9 cellular contexts compared by ENCODE assay signal in genomic region chr6:18823782-18824386, GRCh38.
DNase-seq lines count a peak whose midpoint lies in the region; ATAC-seq, FAIRE-seq and TF ChIP-seq lines count a peak whose summit lies in the region.
"Had no signal": no experiment of that assay in that cellular context is flagged by ENCODE, and none has a peak within 500 bp of the region (broad histone marks: within the 10 kb centered on the region; RNA-seq: fewer than 3 reads in every experiment).

No MANE protein-coding gene starts in this region.

- H3K27me3 ChIP-seq in right cardiac atrium (ENCODE audit: control insufficient read depth, insufficient read depth), result no peaks in the 10 kb centered on the region

- WGBS in right cardiac atrium, result 53% methylated on average over 5 of the region's 5 CpGs

- FAIRE-seq in H54 (lab: Jason Lieb, UNC) (no peak), urothelium cell line (lab: Jason Lieb, UNC) (no peak)

- peaks cover 56% of the 10 kb centered on the region for H3K9me3 Mint-ChIP-seq in T-helper 2 cell treated with Interferon-gamma antibody and Interleukin-4, amounts not matched to agents 5 μg/mL and 100 μg/mL, for 36 hours

- no peak overlapping the region for H3K4me3 Mint-ChIP-seq in T-helper 2 cell treated with Interferon-gamma antibody and Interleukin-4, amounts not matched to agents 5 μg/mL and 100 μg/mL, for 36 hours
- H3K4me3 Mint-ChIP-seq: naive B cell had no signal

- peaks cover 5% of the 10 kb centered on the region for H3K9me3 ChIP-seq in right cardiac atrium (ENCODE audit: control insufficient read depth, low read length)

- H3K27me3 Mint-ChIP-seq in T-helper 2 cell treated with Interferon-gamma antibody and Interleukin-4, amounts not matched to agents 5 μg/mL and 100 μg/mL, for 36 hours (ENCODE audit: low read depth), result no peaks in the 10 kb centered on the region
- H3K27me3 Mint-ChIP-seq: naive B cell had no signal

- no peak overlapping the region for H3K27ac Mint-ChIP-seq in T-helper 2 cell treated with Interferon-gamma antibody and Interleukin-4, amounts not matched to agents 5 μg/mL and 100 μg/mL, for 36 hours
- H3K27ac Mint-ChIP-seq: naive B cell had no signal

- H3K4me1 ChIP-seq in right cardiac atrium (ENCODE audit: control insufficient read depth, insufficient read depth, low read length), result no peaks in the 10 kb centered on the region

- TF ChIP-seq POLR2A in H54 (IDR thresholded peaks at IDR 0.05; ENCODE audit: low read depth, low read length), result no peak

- intact Hi-C loops in right cardiac atrium (cut with DNase I), result no loop called here
- intact Hi-C loops in posterior cingulate gyrus (cut with DNase I), result no loop called here

- no peaks in the 10 kb centered on the region for H3K4me1 Mint-ChIP-seq in T-helper 2 cell treated with Interferon-gamma antibody and Interleukin-4, amounts not matched to agents 5 μg/mL and 100 μg/mL, for 36 hours (ENCODE audit: low read depth)
- H3K4me1 Mint-ChIP-seq: naive B cell had no signal

- no peak for ATAC-seq in right cardiac atrium
- no peak for ATAC-seq in GM19463 (IDR thresholded peaks at IDR 0.05; ENCODE audit: unreplicated experiment)

- DNase-seq in CD1c-positive myeloid dendritic cell (ENCODE audit: extremely low spot score), result peak; percentile 45
- DNase-seq in H54 (ENCODE audit: insufficient read length, low spot score), result peak; percentile 2
- DNase-seq in T-helper 2 cell treated with Interferon-gamma antibody and Interleukin-4, amounts not matched to agents 5 μg/mL and 100 μg/mL, for 36 hours (ENCODE audit: low spot score), result peak; percentile 4
- peak in 2 of 3 donors; percentile 14 to 26 for DNase-seq in right cardiac atrium
- DNase-seq in urothelium cell line (ENCODE audit: low spot score), result peak; percentile 15
- DNase-seq in posterior cingulate gyrus, result no peak
- no peak for DNase-seq in NCI-H1417 treated with DMSO at 0.1 percent for 48 hours (lab: John Stamatoyannopoulos, UW)
- DNase-seq: naive B cell had no signal

- no peak overlapping the region for H3K27ac ChIP-seq in right cardiac atrium (ENCODE audit: low read length)

- no peak overlapping the region for H3K4me3 ChIP-seq in right cardiac atrium (ENCODE audit: low read length)

- no peaks in the 10 kb centered on the region for H3K36me3 Mint-ChIP-seq in T-helper 2 cell treated with Interferon-gamma antibody and Interleukin-4, amounts not matched to agents 5 μg/mL and 100 μg/mL, for 36 hours (ENCODE audit: low read depth)

Comparison
In these comparisons a context has a peak if more than half of its experiments do, and no peak if none do; other contexts are left out.
1. DNase-seq: peak in CD1c-positive myeloid dendritic cell (single experiment), H54 (single experiment), T-helper 2 cell treated with Interferon-gamma antibody and Interleukin-4, amounts not matched to agents 5 μg/mL and 100 μg/mL, for 36 hours (single experiment), right cardiac atrium (2 of 3) and urothelium cell line (single experiment); none in posterior cingulate gyrus (0 of 10) and NCI-H1417 treated with DMSO at 0.1 percent for 48 hours (single experiment).